Comparison of ENCODE assay signal across 11 cellular contexts in genomic region chr6:149449831-149450678, GRCh38. TPM values are rescaled to one million over a fixed set of nuclear protein-coding genes. Genes with fewer than 3 reads are reported as not detected.
A peak's percentile ranks its signal among the peaks of the same experiment; 100 is the strongest.
DNase-seq lines count a peak whose midpoint lies in the region; ATAC-seq and TF ChIP-seq lines count a peak whose summit lies in the region.
"Had no signal": no experiment of that assay in that cellular context is flagged by ENCODE, and none has a peak within 500 bp of the region (broad histone marks: within the 10 kb centered on the region; RNA-seq: fewer than 3 reads in every experiment).

No MANE protein-coding gene starts in this region.

- peak overlapping the region; percentile 35 to 57 for H3K4me3 ChIP-seq in right atrium auricular region
- H3K4me3 ChIP-seq in esophagus squamous epithelium, result peak overlapping the region in 3 of 4 donors; percentile 31 to 67 (median 55)
- H3K4me3 ChIP-seq in upper lobe of right lung, result peak overlapping the region; percentile 56
- H3K4me3 ChIP-seq: K562 had no signal

- no peaks in the 10 kb centered on the region for H3K9me3 ChIP-seq in right atrium auricular region
- H3K9me3 ChIP-seq in esophagus squamous epithelium, result no peaks in the 10 kb centered on the region
- H3K9me3 ChIP-seq in upper lobe of right lung, result no peaks in the 10 kb centered on the region

- no peak for DNase-seq in right atrium auricular region (ENCODE audit: low spot score)
- no peak for DNase-seq in Right ventricle myocardium superior
- no peak for DNase-seq in esophagus squamous epithelium (lab: John Stamatoyannopoulos, UW)
- DNase-seq in upper lobe of right lung, result no peak
- no peak for DNase-seq in activated CD4-positive, alpha-beta T cell treated with anti-CD3 and anti-CD28 coated beads for 4 hours
- DNase-seq in inferior parietal cortex (ENCODE audit: extremely low spot score), result no peak
- DNase-seq: activated T-cell treated with anti-CD3 and anti-CD28 coated beads, Interleukin-2, amount 50 U/mL, for 1 hour; NCI-H446 treated with DMSO at 0.1 percent for 48 hours had no signal

- intact Hi-C loops in Right ventricle myocardium superior (cut with DNase I), result loop anchor here (10.0 kb wide), 1 partner anchor 65 kb away; no protein-coding TSS in a partner anchor
- intact Hi-C loops in esophagus squamous epithelium (cut with DNase I), result no loop called here
- intact Hi-C loops in upper lobe of right lung (cut with DNase I), result no loop called here

- H3K4me1 ChIP-seq in right atrium auricular region (peaks cover 0 to 42% of the 10 kb centered on the region in 2 donors), esophagus squamous epithelium (peaks cover 22 to 40% (median 26%) of the 10 kb centered on the region in 3 donors), upper lobe of right lung (peaks cover 34% of the 10 kb centered on the region)

- TF ChIP-seq CTCF in right atrium auricular region (IDR thresholded peaks at IDR 0.05) (no peak), esophagus squamous epithelium (IDR thresholded peaks at IDR 0.05) (no peak), nephron (IDR thresholded peaks at IDR 0.05; ENCODE audit: unreplicated experiment in 3 of 3) (no peak), upper lobe of right lung (IDR thresholded peaks at IDR 0.05) (no peak)

- peak overlapping the region in 1 of 3 experiments; percentile 85 for H3K27ac Mint-ChIP-seq in nephron

- peak overlapping the region; percentile 69 to 87 (median 80) for H3K4me3 Mint-ChIP-seq in nephron

- ATAC-seq in Right ventricle myocardium superior (ENCODE audit: poor library complexity) (no peak), upper lobe of right lung (no peak), GM19324 (IDR thresholded peaks at IDR 0.05; ENCODE audit: low FRiP score, unreplicated experiment) (no peak)
- ATAC-seq: K562 had no signal

- WGBS in esophagus squamous epithelium, 2 donors, result 95% methylated on average over 3 of the region's 14 CpGs

- H3K36me3 Mint-ChIP-seq in nephron (ENCODE audit: low read depth), result no peaks in the 10 kb centered on the region

- H3K36me3 ChIP-seq in right atrium auricular region (no peaks in the 10 kb centered on the region), esophagus squamous epithelium (no peaks in the 10 kb centered on the region), upper lobe of right lung (no peaks in the 10 kb centered on the region)

- peaks cover 37% of the 10 kb centered on the region for H3K4me1 Mint-ChIP-seq in nephron

- H3K27ac ChIP-seq in right atrium auricular region, result no peak overlapping the region
- H3K27ac ChIP-seq in esophagus squamous epithelium, result no peak overlapping the region
- H3K27ac ChIP-seq in upper lobe of right lung, result peak overlapping the region; percentile 47

- TF ChIP-seq POLR2A in esophagus squamous epithelium (IDR thresholded peaks at IDR 0.05), result no peak

- H3K27me3 ChIP-seq in right atrium auricular region (no peaks in the 10 kb centered on the region), esophagus squamous epithelium (peaks cover 0 to 76% (median 0%) of the 10 kb centered on the region in 4 donors), upper lobe of right lung (peaks cover 10% of the 10 kb centered on the region)

- H3K9me3 Mint-ChIP-seq in nephron, result peaks cover 2% of the 10 kb centered on the region

- H3K27me3 Mint-ChIP-seq in nephron (ENCODE audit: low read depth), result peaks cover 61% of the 10 kb centered on the region

RNA-seq across cellular contexts. Expression of gene ZC3H12D, which starts 34.8 kb away (rescaled TPM):
- 1 to 10 TPM in 1 of 2 donors, under 1 TPM in 1; 0.30 to 1.3 TPM for total RNA-seq in right atrium auricular region
- 0.51 TPM for total RNA-seq in Right ventricle myocardium superior
- total RNA-seq in esophagus squamous epithelium, result 1 to 10 TPM in 1 of 4 donors, under 1 TPM in 3; 0.04 to 4.3 (median 0.87) TPM
- 2.1 TPM for total RNA-seq in upper lobe of right lung

RNA-seq across cellular contexts. Expression of gene SUMO4, which starts 50.0 kb away (rescaled TPM):
- total RNA-seq in right atrium auricular region (1 to 10 TPM in 1 of 2 donors, under 1 TPM in 1; 0.67 to 1.3 TPM), Right ventricle myocardium superior (0.22 TPM), esophagus squamous epithelium (1 to 10 TPM in 2 of 4 donors, not detected in 2; 2.3 to 3.2 TPM), upper lobe of right lung (2.5 TPM)
